ENCODE assay signal across 8 cellular contexts in the genomic region with DNA sequence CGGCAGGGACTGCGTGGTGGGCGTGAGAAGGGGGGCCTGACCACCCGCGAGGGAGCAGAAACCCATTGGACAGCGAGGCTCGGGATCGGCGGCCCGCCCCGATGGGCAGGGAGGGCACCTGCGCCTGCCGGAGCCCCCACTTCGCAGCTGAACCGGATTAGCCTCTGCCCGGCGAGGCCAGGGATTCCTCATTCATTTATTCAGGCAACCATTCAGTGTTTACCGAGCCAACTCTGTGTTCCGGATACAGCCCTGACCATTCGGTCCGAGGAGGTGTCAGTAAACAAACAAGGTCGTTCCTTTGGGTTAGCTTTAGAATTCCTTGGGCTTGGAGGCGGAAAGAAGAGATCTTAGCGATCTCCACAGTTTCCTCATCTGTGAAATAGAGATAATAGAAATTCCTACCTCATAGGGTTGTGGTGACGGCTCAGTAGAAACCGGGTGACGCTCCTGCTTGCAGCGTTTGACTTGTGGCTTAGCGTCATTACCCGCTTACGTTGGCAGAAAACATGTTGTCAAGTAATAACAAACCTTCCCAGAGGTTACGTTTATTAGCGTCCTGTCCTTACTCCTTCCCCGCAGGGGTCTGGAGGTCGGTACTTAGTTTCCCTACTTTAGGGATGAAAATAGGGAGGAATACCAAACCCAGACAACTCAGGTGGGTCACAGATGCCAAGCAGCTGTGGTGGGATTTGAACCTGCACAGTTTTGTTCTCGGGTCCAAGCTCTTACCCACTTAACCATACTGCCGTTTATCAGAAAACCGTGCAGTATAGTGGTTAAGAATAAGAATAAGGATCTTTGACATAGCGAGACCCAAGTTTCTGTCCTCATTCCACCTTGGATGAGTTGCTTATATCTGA. TPM values are rescaled to one million over a fixed set of nuclear protein-coding genes. Genes with fewer than 3 reads are reported as not detected.
DNase-seq lines count a peak whose midpoint lies in the region; ATAC-seq and TF ChIP-seq lines count a peak whose summit lies in the region.

No MANE protein-coding gene starts in this region.

- CTCF ChIA-PET in AG04449 (lab: Yijun Ruan, JAX): interaction anchor here (0.7 to 11.3 kb wide), 6 partner anchors 10 to 109 kb away, joined by 3 to 200 read pairs (median 8); a partner anchor contains a TSS
- CTCF ChIA-PET in activated CD4-positive, alpha-beta T cell treated with anti-CD3 and anti-CD28 coated beads, Interleukin-2, amount 10 ng/mL, durations not matched to agents 7 days and 5 days (lab: Charles Lee): interaction anchor here (0.6 to 4.5 kb wide), 17 partner anchors 9 to 1109 kb away, joined by 3 to 48 read pairs (median 4); a partner anchor contains a TSS

- TF ChIP-seq RAD21 in liver (IDR thresholded peaks at IDR 0.05): peak in 1 of 2 donors; percentile 36

- H3K36me3 Mint-ChIP-seq in activated CD4-positive, alpha-beta T cell treated with anti-CD3 and anti-CD28 coated beads, Interleukin-2, amount 10 ng/mL, durations not matched to agents 7 days and 5 days (ENCODE audit: low read depth): peaks cover 22% of the 10 kb centered on the region

- no peaks in the 10 kb centered on the region for H3K27me3 ChIP-seq in liver (ENCODE audit: control insufficient read depth in 4 of 4, insufficient read depth in 4 of 4, low read length in 3 of 4)

- H3K27ac ChIP-seq in liver (ENCODE audit: low read depth in 1 of 2, low read length in 2 of 2): peak overlapping the region; percentile 92 to 96

- H3K9me3 ChIP-seq in liver (ENCODE audit: control insufficient read depth in 4 of 4, low read length in 3 of 4): no peaks in the 10 kb centered on the region

- H3K27ac Mint-ChIP-seq in activated CD4-positive, alpha-beta T cell treated with anti-CD3 and anti-CD28 coated beads, Interleukin-2, amount 10 ng/mL, durations not matched to agents 7 days and 5 days: peak overlapping the region; percentile 98

- peak; percentile 31 for ATAC-seq in GM18870 (IDR thresholded peaks at IDR 0.05; ENCODE audit: unreplicated experiment)
- peak; percentile 25 for ATAC-seq in HG03457 (IDR thresholded peaks at IDR 0.05; ENCODE audit: unreplicated experiment)

- H3K4me3 Mint-ChIP-seq in activated CD4-positive, alpha-beta T cell treated with anti-CD3 and anti-CD28 coated beads, Interleukin-2, amount 10 ng/mL, durations not matched to agents 7 days and 5 days: peak overlapping the region; percentile 94

- H3K27me3 Mint-ChIP-seq in activated CD4-positive, alpha-beta T cell treated with anti-CD3 and anti-CD28 coated beads, Interleukin-2, amount 10 ng/mL, durations not matched to agents 7 days and 5 days: peaks cover 3% of the 10 kb centered on the region

- TF ChIP-seq CTCF in AG04449 (IDR thresholded peaks at IDR 0.05; ENCODE audit: insufficient read depth, low read length, missing control alignments) (no peak), liver (IDR thresholded peaks at IDR 0.05; ENCODE audit: low read depth, low read length, missing input control) (peak; percentile 9)

- H3K9me3 Mint-ChIP-seq in activated CD4-positive, alpha-beta T cell treated with anti-CD3 and anti-CD28 coated beads, Interleukin-2, amount 10 ng/mL, durations not matched to agents 7 days and 5 days: no peaks in the 10 kb centered on the region

- WGBS in liver: 2% methylated on average over 39 of the region's 39 CpGs

- peaks cover 42% of the 10 kb centered on the region for H3K4me1 Mint-ChIP-seq in activated CD4-positive, alpha-beta T cell treated with anti-CD3 and anti-CD28 coated beads, Interleukin-2, amount 10 ng/mL, durations not matched to agents 7 days and 5 days

- POLR2A ChIA-PET in AG04449 (lab: Yijun Ruan, JAX): interaction anchor here (1.6 kb wide), 1 partner anchor 99 kb away, joined by 4 read pairs; no protein-coding TSS in a partner anchor
- POLR2A ChIA-PET in activated CD4-positive, alpha-beta T cell treated with anti-CD3 and anti-CD28 coated beads, Interleukin-2, amount 10 ng/mL, durations not matched to agents 7 days and 5 days (lab: Charles Lee): no interaction called here

- H3K36me3 ChIP-seq in liver (ENCODE audit: control insufficient read depth in 4 of 4, insufficient read depth in 3 of 4, low read depth in 1 of 4, low read length in 3 of 4): peaks cover 0 to 3% (median 3%) of the 10 kb centered on the region in 4 donors

- H3K4me3 ChIP-seq in AG04449 (ENCODE audit: low read depth, low read length) (peak overlapping the region; percentile 88), liver (ENCODE audit: low read depth in 1 of 3, low read length in 3 of 3) (peak overlapping the region; percentile 57 to 93 (median 91))

- peaks cover 2 to 18% (median 11%) of the 10 kb centered on the region in 4 donors for H3K4me1 ChIP-seq in liver (ENCODE audit: control insufficient read depth in 4 of 4, insufficient read depth in 4 of 4, low read length in 3 of 4)

- DNase-seq in AG04449 (ENCODE audit: low read depth, low spot score) (peak; percentile 92), NCI-H524 treated with DMSO at 0.1 percent for 48 hours (lab: John Stamatoyannopoulos, UW) (peak; percentile 77), dermis blood vessel endothelial cell (peak; percentile 94)
- peak; percentile 83 for DNase-seq in activated CD4-positive, alpha-beta T cell treated with anti-CD3 and anti-CD28 coated beads, Interleukin-2, amount 10 ng/mL, durations not matched to agents 7 days and 5 days
- DNase-seq in stimulated activated CD4-positive, alpha-beta T cell treated with anti-CD3 and anti-CD28 coated beads, Interleukin-4, amount 100 ng/mL, for 1 hour: peak; percentile 59

- peak overlapping the region; percentile 89 to 93 for H3K9ac ChIP-seq in liver (ENCODE audit: low read depth in 1 of 2, low read length in 2 of 2)

TF ChIP-seq in liver, 16 proteins besides CTCF, POLR2A, EP300 and RAD21 (continues in another document):
- peak; percentile 56 to 81 for TF ChIP-seq RXRA (IDR thresholded peaks at IDR 0.05)
- no peak for TF ChIP-seq FOXA2 (IDR thresholded peaks at IDR 0.05)
- TF ChIP-seq, protein P1, sequence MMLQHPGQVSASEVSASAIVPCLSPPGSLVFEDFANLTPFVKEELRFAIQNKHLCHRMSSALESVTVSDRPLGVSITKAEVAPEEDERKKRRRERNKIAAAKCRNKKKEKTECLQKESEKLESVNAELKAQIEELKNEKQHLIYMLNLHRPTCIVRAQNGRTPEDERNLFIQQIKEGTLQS (IDR thresholded peaks at IDR 0.05): peak; percentile 100
- no peak for TF ChIP-seq EGR1 (IDR thresholded peaks at IDR 0.05; ENCODE audit: low read depth in 2 of 2)
- no peak for TF ChIP-seq HNF4G (IDR thresholded peaks at IDR 0.05)
- TF ChIP-seq HNF4A (conservative IDR thresholded peaks at IDR 0.05): peak; percentile 31 to 60
- peak; percentile 86 for TF ChIP-seq NR2F2 (IDR thresholded peaks at IDR 0.05)
- TF ChIP-seq JUND (IDR thresholded peaks at IDR 0.05): peak; percentile 27 to 29
- peak; percentile 15 for TF ChIP-seq SP1 (IDR thresholded peaks at IDR 0.05)
- TF ChIP-seq, protein P2, sequence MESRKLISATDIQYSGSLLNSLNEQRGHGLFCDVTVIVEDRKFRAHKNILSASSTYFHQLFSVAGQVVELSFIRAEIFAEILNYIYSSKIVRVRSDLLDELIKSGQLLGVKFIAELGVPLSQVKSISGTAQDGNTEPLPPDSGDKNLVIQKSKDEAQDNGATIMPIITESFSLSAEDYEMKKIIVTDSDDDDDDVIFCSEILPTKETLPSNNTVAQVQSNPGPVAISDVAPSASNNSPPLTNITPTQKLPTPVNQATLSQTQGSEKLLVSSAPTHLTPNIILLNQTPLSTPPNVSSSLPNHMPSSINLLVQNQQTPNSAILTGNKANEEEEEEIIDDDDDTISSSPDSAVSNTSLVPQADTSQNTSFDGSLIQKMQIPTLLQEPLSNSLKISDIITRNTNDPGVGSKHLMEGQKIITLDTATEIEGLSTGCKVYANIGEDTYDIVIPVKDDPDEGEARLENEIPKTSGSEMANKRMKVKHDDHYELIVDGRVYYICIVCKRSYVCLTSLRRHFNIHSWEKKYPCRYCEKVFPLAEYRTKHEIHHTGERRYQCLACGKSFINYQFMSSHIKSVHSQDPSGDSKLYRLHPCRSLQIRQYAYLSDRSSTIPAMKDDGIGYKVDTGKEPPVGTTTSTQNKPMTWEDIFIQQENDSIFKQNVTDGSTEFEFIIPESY (IDR thresholded peaks at IDR 0.05): no peak
- TF ChIP-seq, protein P3, sequence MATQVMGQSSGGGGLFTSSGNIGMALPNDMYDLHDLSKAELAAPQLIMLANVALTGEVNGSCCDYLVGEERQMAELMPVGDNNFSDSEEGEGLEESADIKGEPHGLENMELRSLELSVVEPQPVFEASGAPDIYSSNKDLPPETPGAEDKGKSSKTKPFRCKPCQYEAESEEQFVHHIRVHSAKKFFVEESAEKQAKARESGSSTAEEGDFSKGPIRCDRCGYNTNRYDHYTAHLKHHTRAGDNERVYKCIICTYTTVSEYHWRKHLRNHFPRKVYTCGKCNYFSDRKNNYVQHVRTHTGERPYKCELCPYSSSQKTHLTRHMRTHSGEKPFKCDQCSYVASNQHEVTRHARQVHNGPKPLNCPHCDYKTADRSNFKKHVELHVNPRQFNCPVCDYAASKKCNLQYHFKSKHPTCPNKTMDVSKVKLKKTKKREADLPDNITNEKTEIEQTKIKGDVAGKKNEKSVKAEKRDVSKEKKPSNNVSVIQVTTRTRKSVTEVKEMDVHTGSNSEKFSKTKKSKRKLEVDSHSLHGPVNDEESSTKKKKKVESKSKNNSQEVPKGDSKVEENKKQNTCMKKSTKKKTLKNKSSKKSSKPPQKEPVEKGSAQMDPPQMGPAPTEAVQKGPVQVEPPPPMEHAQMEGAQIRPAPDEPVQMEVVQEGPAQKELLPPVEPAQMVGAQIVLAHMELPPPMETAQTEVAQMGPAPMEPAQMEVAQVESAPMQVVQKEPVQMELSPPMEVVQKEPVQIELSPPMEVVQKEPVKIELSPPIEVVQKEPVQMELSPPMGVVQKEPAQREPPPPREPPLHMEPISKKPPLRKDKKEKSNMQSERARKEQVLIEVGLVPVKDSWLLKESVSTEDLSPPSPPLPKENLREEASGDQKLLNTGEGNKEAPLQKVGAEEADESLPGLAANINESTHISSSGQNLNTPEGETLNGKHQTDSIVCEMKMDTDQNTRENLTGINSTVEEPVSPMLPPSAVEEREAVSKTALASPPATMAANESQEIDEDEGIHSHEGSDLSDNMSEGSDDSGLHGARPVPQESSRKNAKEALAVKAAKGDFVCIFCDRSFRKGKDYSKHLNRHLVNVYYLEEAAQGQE (IDR thresholded peaks at IDR 0.05): peak; percentile 41
- no peak for TF ChIP-seq YY1 (IDR thresholded peaks at IDR 0.05)
- TF ChIP-seq, protein P4, sequence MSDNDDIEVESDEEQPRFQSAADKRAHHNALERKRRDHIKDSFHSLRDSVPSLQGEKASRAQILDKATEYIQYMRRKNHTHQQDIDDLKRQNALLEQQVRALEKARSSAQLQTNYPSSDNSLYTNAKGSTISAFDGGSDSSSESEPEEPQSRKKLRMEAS (IDR thresholded peaks at IDR 0.05): no peak
- no peak for TF ChIP-seq GABPA (IDR thresholded peaks at IDR 0.05 in 1 of 2, conservative IDR thresholded peaks at IDR 0.05 in 1 of 2)
- peak; percentile 27 for TF ChIP-seq FOXA1 (IDR thresholded peaks at IDR 0.05)

RNA-seq across cellular contexts. Expression of a gene that starts 0.9 kb away (rescaled TPM):
- 10 to 100 TPM; 52.4 to 54.3 TPM for total RNA-seq in activated CD4-positive, alpha-beta T cell treated with anti-CD3 and anti-CD28 coated beads, Interleukin-2, amount 10 ng/mL, durations not matched to agents 7 days and 5 days
- total RNA-seq in dermis blood vessel endothelial cell: 61.3 and 81.6 TPM in 2 replicates
- total RNA-seq in liver: 10 to 100 TPM; 20.0 to 42.9 TPM
- polyA plus RNA-seq in liver: 10 to 100 TPM; 16.0 to 16.6 TPM

Comparison
In these comparisons a context has a peak if more than half of its experiments do, and no peak if none do; other contexts are left out.
1. Peak in every context shown above with its lines: DNase-seq, ATAC-seq, H3K4me3 ChIP-seq and H3K27ac ChIP-seq.